In the genomic region with DNA sequence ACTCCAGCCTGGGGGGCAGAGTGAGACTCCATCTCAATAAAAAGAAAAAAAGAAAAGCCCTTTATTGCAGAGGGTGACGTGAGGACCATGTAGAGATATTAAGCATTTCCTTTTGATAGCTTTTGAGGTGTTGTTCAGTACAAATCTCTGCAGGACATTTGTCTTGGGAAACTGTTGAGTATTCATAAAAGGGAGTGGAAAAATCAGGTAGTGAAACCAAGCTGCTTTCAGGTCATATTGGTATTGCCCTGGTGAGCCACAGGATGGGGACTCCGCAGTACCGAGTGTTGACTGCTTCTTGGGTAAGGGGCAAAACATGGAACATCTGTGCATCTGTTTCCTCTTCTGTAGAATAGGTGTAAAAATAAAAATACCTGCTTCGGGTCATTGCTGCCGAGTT, we compare ENCODE assay signal across 9 cellular contexts. TPM values are rescaled to one million over a fixed set of nuclear protein-coding genes. Genes with fewer than 3 reads are reported as not detected.
DNase-seq lines count a peak whose midpoint lies in the region; ATAC-seq and TF ChIP-seq lines count a peak whose summit lies in the region.
"Had no signal": no experiment of that assay in that cellular context is flagged by ENCODE, and none has a peak within 500 bp of the region (broad histone marks: within the 10 kb centered on the region; RNA-seq: fewer than 3 reads in every experiment).

No MANE protein-coding gene starts in this region.

- CTCF ChIA-PET in activated naive CD4-positive, alpha-beta T cell treated with anti-CD3 and anti-CD28 coated beads for 36 hours (lab: Charles Lee): interaction anchor here (0.6 to 0.9 kb wide), 3 partner anchors 13 to 1069 kb away, joined by 3 read pairs; no protein-coding TSS in a partner anchor

- H2BK120ac ChIP-seq in neuronal stem cell (ENCODE audit: low read depth, low read length): no peak overlapping the region

- no peak overlapping the region for H3K9ac ChIP-seq in neuronal stem cell (ENCODE audit: low read depth, low read length, poor library complexity)

- no peak for TF ChIP-seq POLR2A in uterus (IDR thresholded peaks at IDR 0.05)

- peak overlapping the region; percentile 70 for H3K27ac Mint-ChIP-seq in activated naive CD4-positive, alpha-beta T cell treated with anti-CD3 and anti-CD28 coated beads, Interleukin-2, amount 50 U/mL, for 24 hours
- H3K27ac Mint-ChIP-seq in activated naive CD4-positive, alpha-beta T cell treated with anti-CD3 and anti-CD28 coated beads for 36 hours: no peak overlapping the region
- peak overlapping the region; percentile 97 for H3K27ac Mint-ChIP-seq in T-helper 17 cell

- intact Hi-C loops in activated naive CD4-positive, alpha-beta T cell treated with anti-CD3 and anti-CD28 coated beads for 36 hours (cut with micrococcal nuclease): no loop called here
- intact Hi-C loops in uterus (cut with DNase I; ENCODE audit: low total_unique reads): loop anchor here (10.0 kb wide), 1 partner anchor 82 kb away; no protein-coding TSS in a partner anchor

- no peak overlapping the region for H3K18ac ChIP-seq in neuronal stem cell (ENCODE audit: low read length)

- DNase-seq in activated naive CD4-positive, alpha-beta T cell treated with anti-CD3 and anti-CD28 coated beads for 36 hours: no peak
- no peak for DNase-seq in T-helper 17 cell
- no peak for DNase-seq in uterus
- DNase-seq in left lobe of liver (ENCODE audit: low spot score): no peak
- DNase-seq in iPS-NIHi11 (ENCODE audit: low spot score): no peak
- DNase-seq in neuronal stem cell (ENCODE audit: low spot score): no peak
- DNase-seq: NCI-H748 treated with DMSO at 0.1 percent for 48 hours had no signal

- H3K4me1 Mint-ChIP-seq in activated naive CD4-positive, alpha-beta T cell treated with anti-CD3 and anti-CD28 coated beads, Interleukin-2, amount 50 U/mL, for 24 hours: peaks cover 57% of the 10 kb centered on the region
- H3K4me1 Mint-ChIP-seq in activated naive CD4-positive, alpha-beta T cell treated with anti-CD3 and anti-CD28 coated beads for 36 hours (ENCODE audit: low read depth): peaks cover 45% of the 10 kb centered on the region
- peaks cover 40% of the 10 kb centered on the region for H3K4me1 Mint-ChIP-seq in T-helper 17 cell

- H3K4ac ChIP-seq in neuronal stem cell (ENCODE audit: low read length): no peak overlapping the region

- H3K23ac ChIP-seq in neuronal stem cell (ENCODE audit: low read depth, low read length, poor library complexity): no peak overlapping the region

- H3K27me3 Mint-ChIP-seq in activated naive CD4-positive, alpha-beta T cell treated with anti-CD3 and anti-CD28 coated beads, Interleukin-2, amount 50 U/mL, for 24 hours: no peaks in the 10 kb centered on the region
- H3K27me3 Mint-ChIP-seq in activated naive CD4-positive, alpha-beta T cell treated with anti-CD3 and anti-CD28 coated beads for 36 hours (ENCODE audit: low read depth): no peaks in the 10 kb centered on the region
- H3K27me3 Mint-ChIP-seq in T-helper 17 cell: no peaks in the 10 kb centered on the region

- H3K79me1 ChIP-seq in neuronal stem cell (ENCODE audit: low read depth, low read length): no peaks in the 10 kb centered on the region

- H2BK12ac ChIP-seq in neuronal stem cell (ENCODE audit: low read length): no peak overlapping the region

- no peaks in the 10 kb centered on the region for H3K36me3 ChIP-seq in uterus
- H3K36me3 ChIP-seq in neuronal stem cell (replicated peaks in 1 of 2; ENCODE audit: control insufficient read depth in 2 of 2, insufficient read depth in 2 of 2, low read length in 2 of 2): no peaks in the 10 kb centered on the region

- H3K4me1 ChIP-seq in uterus (peaks cover 14 to 25% of the 10 kb centered on the region in 2 donors), neuronal stem cell (ENCODE audit: control insufficient read depth in 2 of 2, insufficient read depth in 1 of 2, low read depth in 1 of 2, low read length in 2 of 2) (peaks cover 0 to 4% of the 10 kb centered on the region in 2 donors)

- no peak overlapping the region for H3K14ac ChIP-seq in neuronal stem cell (ENCODE audit: low read length)

- ATAC-seq in HG02938 (IDR thresholded peaks at IDR 0.05; ENCODE audit: unreplicated experiment): peak; percentile 44
- ATAC-seq in T-helper 17 cell: peak; percentile 56
- no peak for ATAC-seq in left lobe of liver

- H3K27me3 ChIP-seq in uterus (no peaks in the 10 kb centered on the region), neuronal stem cell (ENCODE audit: control insufficient read depth in 3 of 3, insufficient read depth in 3 of 3, low read depth in 1 of 3, low read length in 3 of 3) (no peaks in the 10 kb centered on the region)

- H4K8ac ChIP-seq in neuronal stem cell (ENCODE audit: low read depth, low read length): no peak overlapping the region

- H3K9me3 ChIP-seq in T-helper 17 cell (ENCODE audit: control insufficient read depth, low read length, poor library complexity, severe bottlenecking) (no peaks in the 10 kb centered on the region), uterus (no peaks in the 10 kb centered on the region), neuronal stem cell (replicated peaks in 1 of 2; ENCODE audit: control insufficient read depth in 2 of 2, insufficient read depth in 1 of 2, low read depth in 1 of 2, low read length in 2 of 2) (no peaks in the 10 kb centered on the region)

- no peak overlapping the region for H2AFZ ChIP-seq in neuronal stem cell (ENCODE audit: low read length)

- H3K4me3 Mint-ChIP-seq in activated naive CD4-positive, alpha-beta T cell treated with anti-CD3 and anti-CD28 coated beads, Interleukin-2, amount 50 U/mL, for 24 hours: no peak overlapping the region
- H3K4me3 Mint-ChIP-seq in activated naive CD4-positive, alpha-beta T cell treated with anti-CD3 and anti-CD28 coated beads for 36 hours: no peak overlapping the region
- H3K4me3 Mint-ChIP-seq in T-helper 17 cell: no peak overlapping the region

- H3K4me3 ChIP-seq in uterus (no peak overlapping the region), neuronal stem cell (ENCODE audit: low read length in 2 of 2) (no peak overlapping the region)

- WGBS in neuronal stem cell (ENCODE audit: extremely low coverage in 2 of 2, insufficient read length in 2 of 2, insufficient replicate concordance in 1 of 2), 2 donors: no CpG with 5 or more reads among the region's 5 CpGs

- no peak overlapping the region for H2AK5ac ChIP-seq in neuronal stem cell (ENCODE audit: low read depth, low read length)

- TF ChIP-seq CTCF in uterus (IDR thresholded peaks at IDR 0.05): no peak

- H3K36me3 Mint-ChIP-seq in activated naive CD4-positive, alpha-beta T cell treated with anti-CD3 and anti-CD28 coated beads, Interleukin-2, amount 50 U/mL, for 24 hours: peaks cover 8% of the 10 kb centered on the region
- H3K36me3 Mint-ChIP-seq in activated naive CD4-positive, alpha-beta T cell treated with anti-CD3 and anti-CD28 coated beads for 36 hours (ENCODE audit: low read depth): peaks cover 6% of the 10 kb centered on the region
- H3K36me3 Mint-ChIP-seq in T-helper 17 cell (ENCODE audit: low read depth): peaks cover 2% of the 10 kb centered on the region

- peak overlapping the region; percentile 73 to 91 for H3K27ac ChIP-seq in uterus
- H3K27ac ChIP-seq in neuronal stem cell (replicated peaks; ENCODE audit: low read length): no peak overlapping the region

- no peak overlapping the region for H2BK15ac ChIP-seq in neuronal stem cell (ENCODE audit: low read length)

- no peak overlapping the region for H3K4me2 ChIP-seq in neuronal stem cell (ENCODE audit: insufficient read depth, low read length, poor library complexity, severe bottlenecking)

- H2BK5ac ChIP-seq in neuronal stem cell (ENCODE audit: low read length): no peak overlapping the region

- no peaks in the 10 kb centered on the region for H3K9me3 Mint-ChIP-seq in activated naive CD4-positive, alpha-beta T cell treated with anti-CD3 and anti-CD28 coated beads, Interleukin-2, amount 50 U/mL, for 24 hours
- no peaks in the 10 kb centered on the region for H3K9me3 Mint-ChIP-seq in activated naive CD4-positive, alpha-beta T cell treated with anti-CD3 and anti-CD28 coated beads for 36 hours

- no peak overlapping the region for H4K91ac ChIP-seq in neuronal stem cell (ENCODE audit: low read depth, low read length, poor library complexity)

RNA-seq across cellular contexts. Expression of a gene that starts 9.9 kb away (rescaled TPM):
- total RNA-seq in activated naive CD4-positive, alpha-beta T cell treated with anti-CD3 and anti-CD28 coated beads for 36 hours: 10 to 100 TPM; 38.5 to 41.1 TPM
- total RNA-seq in T-helper 17 cell: 100 to 1,000 TPM in 1 of 2 donors, 10 to 100 TPM in 1; 92.0 to 102 TPM
- total RNA-seq in uterus: 100 to 1,000 TPM in 3 of 4 donors, 10 to 100 TPM in 1; 98.2 to 224 (median 141) TPM
- 8.7 TPM for total RNA-seq in left lobe of liver
- 1.3 TPM for polyA plus RNA-seq in neuronal stem cell (2013, experiment 1 of 2)
- 1.1 TPM for polyA plus RNA-seq in neuronal stem cell (2013, experiment 2 of 2)

RNA-seq across cellular contexts. Expression of a gene that starts 36.0 kb away (rescaled TPM):
- total RNA-seq in activated naive CD4-positive, alpha-beta T cell treated with anti-CD3 and anti-CD28 coated beads for 36 hours: 1 to 10 TPM; 3.9 to 5.0 TPM
- total RNA-seq in T-helper 17 cell: 10 to 100 TPM; 13.1 to 15.3 TPM
- 10 to 100 TPM; 17.9 to 71.3 (median 30.3) TPM for total RNA-seq in uterus
- total RNA-seq in left lobe of liver: 21.7 TPM
- polyA plus RNA-seq in neuronal stem cell (2013, experiment 1 of 2): 5.0 TPM
- polyA plus RNA-seq in neuronal stem cell (2013, experiment 2 of 2): 5.3 TPM
